ENCODE assay signal across 1 cellular context in the genomic region with DNA sequence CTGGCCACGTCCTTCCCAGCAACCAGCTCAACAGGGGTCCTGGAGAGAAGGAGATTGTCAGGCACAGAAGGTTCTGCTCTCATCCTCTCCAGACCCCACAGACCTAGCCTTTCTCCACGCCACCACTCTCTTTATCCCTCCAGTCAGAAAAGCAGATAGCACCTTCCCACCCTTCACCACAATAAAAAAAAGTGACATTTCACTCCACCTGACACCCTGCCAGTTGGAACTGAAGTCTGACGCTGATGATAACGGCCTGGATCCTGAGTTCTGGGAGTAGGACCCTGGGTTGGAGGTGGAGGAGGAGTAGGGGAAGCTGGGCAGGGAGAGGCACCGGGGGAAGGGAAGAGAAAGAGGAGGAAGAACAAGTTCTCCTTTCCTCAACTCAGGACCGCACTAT.
A peak's percentile ranks its signal among the peaks of the same experiment; 100 is the strongest.
TF ChIP-seq lines count a peak whose summit lies in the region.

No MANE protein-coding gene starts in this region.

TF ChIP-seq in K562, 482 proteins besides CTCF, POLR2A, EP300 and RAD21 (continued from another document and continues in another):
- TF ChIP-seq, protein P1, sequence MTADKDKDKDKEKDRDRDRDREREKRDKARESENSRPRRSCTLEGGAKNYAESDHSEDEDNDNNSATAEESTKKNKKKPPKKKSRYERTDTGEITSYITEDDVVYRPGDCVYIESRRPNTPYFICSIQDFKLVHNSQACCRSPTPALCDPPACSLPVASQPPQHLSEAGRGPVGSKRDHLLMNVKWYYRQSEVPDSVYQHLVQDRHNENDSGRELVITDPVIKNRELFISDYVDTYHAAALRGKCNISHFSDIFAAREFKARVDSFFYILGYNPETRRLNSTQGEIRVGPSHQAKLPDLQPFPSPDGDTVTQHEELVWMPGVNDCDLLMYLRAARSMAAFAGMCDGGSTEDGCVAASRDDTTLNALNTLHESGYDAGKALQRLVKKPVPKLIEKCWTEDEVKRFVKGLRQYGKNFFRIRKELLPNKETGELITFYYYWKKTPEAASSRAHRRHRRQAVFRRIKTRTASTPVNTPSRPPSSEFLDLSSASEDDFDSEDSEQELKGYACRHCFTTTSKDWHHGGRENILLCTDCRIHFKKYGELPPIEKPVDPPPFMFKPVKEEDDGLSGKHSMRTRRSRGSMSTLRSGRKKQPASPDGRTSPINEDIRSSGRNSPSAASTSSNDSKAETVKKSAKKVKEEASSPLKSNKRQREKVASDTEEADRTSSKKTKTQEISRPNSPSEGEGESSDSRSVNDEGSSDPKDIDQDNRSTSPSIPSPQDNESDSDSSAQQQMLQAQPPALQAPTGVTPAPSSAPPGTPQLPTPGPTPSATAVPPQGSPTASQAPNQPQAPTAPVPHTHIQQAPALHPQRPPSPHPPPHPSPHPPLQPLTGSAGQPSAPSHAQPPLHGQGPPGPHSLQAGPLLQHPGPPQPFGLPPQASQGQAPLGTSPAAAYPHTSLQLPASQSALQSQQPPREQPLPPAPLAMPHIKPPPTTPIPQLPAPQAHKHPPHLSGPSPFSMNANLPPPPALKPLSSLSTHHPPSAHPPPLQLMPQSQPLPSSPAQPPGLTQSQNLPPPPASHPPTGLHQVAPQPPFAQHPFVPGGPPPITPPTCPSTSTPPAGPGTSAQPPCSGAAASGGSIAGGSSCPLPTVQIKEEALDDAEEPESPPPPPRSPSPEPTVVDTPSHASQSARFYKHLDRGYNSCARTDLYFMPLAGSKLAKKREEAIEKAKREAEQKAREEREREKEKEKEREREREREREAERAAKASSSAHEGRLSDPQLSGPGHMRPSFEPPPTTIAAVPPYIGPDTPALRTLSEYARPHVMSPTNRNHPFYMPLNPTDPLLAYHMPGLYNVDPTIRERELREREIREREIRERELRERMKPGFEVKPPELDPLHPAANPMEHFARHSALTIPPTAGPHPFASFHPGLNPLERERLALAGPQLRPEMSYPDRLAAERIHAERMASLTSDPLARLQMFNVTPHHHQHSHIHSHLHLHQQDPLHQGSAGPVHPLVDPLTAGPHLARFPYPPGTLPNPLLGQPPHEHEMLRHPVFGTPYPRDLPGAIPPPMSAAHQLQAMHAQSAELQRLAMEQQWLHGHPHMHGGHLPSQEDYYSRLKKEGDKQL (CRISPR knock-in tag; IDR thresholded peaks at IDR 0.05; ENCODE audit: borderline replicate concordance) = no peak
- TF ChIP-seq YY1 (IDR thresholded peaks at IDR 0.05; ENCODE audit: borderline replicate concordance in 1 of 3, control insufficient read depth in 1 of 3, extremely low read depth in 1 of 3, insufficient read depth in 3 of 3, insufficient read length in 1 of 3, insufficient replicate concordance in 2 of 3, low read depth in 1 of 3, low read length in 2 of 3) (no peak), TCF3 (CRISPR knock-in tag; IDR thresholded peaks at IDR 0.05) (peak; percentile 85), NRF1 (conservative IDR thresholded peaks at IDR 0.05 in 1 of 2, IDR thresholded peaks at IDR 0.05 in 1 of 2) (no peak), ZKSCAN8 (CRISPR knock-in tag; IDR thresholded peaks at IDR 0.05) (no peak), TEAD2 (tag; IDR thresholded peaks at IDR 0.05) (no peak), CBFA2T3 (IDR thresholded peaks at IDR 0.05) (peak; percentile 96), NR1H2 (CRISPR knock-in tag; IDR thresholded peaks at IDR 0.05) (no peak), NFIC (IDR thresholded peaks at IDR 0.05) (peak; percentile 94), MYC (IDR thresholded peaks at IDR 0.05; ENCODE audit: low read depth, low read length) (no peak), MYC (CRISPR knock-in tag; IDR thresholded peaks at IDR 0.05; ENCODE audit: borderline replicate concordance, low read depth) (no peak), DACH1 (IDR thresholded peaks at IDR 0.05; ENCODE audit: partially characterized antibody) (no peak), POLR2G (IDR thresholded peaks at IDR 0.05; ENCODE audit: low read depth, low read length) (no peak), SMARCA5 (IDR thresholded peaks at IDR 0.05) (no peak), U2AF2 (optimal IDR thresholded peaks at IDR 0.05; ENCODE audit: low read depth, low read length) (no peak), ZNF77 (CRISPR knock-in tag; IDR thresholded peaks at IDR 0.05) (no peak), MEF2D (tag; conservative IDR thresholded peaks at IDR 0.05; ENCODE audit: low read depth) (no peak), TARDBP (IDR thresholded peaks at IDR 0.05) (no peak), TEAD4 (IDR thresholded peaks at IDR 0.05; ENCODE audit: low read length) (peak; percentile 69), TEAD4 (CRISPR knock-in tag; IDR thresholded peaks at IDR 0.05; ENCODE audit: borderline replicate concordance) (no peak), NCOR1 (IDR thresholded peaks at IDR 0.05) (peak; percentile 87), RFX5 (IDR thresholded peaks at IDR 0.05; ENCODE audit: low read depth, low read length) (no peak), ZNF146 (CRISPR knock-in tag; IDR thresholded peaks at IDR 0.05; ENCODE audit: unreplicated experiment) (no peak), MAFK (IDR thresholded peaks at IDR 0.05; ENCODE audit: low read length) (no peak), C11orf30 (IDR thresholded peaks at IDR 0.05; ENCODE audit: low read depth) (no peak; the same call in 1 of the 2 replicates), BCOR (IDR thresholded peaks at IDR 0.05) (peak; percentile 20; the same call in 1 of the 2 replicates), POLR2AphosphoS5 (IDR thresholded peaks at IDR 0.05; ENCODE audit: control insufficient read depth, insufficient read depth, low read depth, low read length) (peak; percentile 66; the same call in 1 of the 2 replicates), MTA2 (IDR thresholded peaks at IDR 0.05; ENCODE audit: low read depth) (peak; percentile 76), HDAC1 (IDR thresholded peaks at IDR 0.05) (0 out of 4 replicates have a peak, but pooled peaks have one; percentile 28 to 58), ZNF445 (CRISPR knock-in tag; IDR thresholded peaks at IDR 0.05; ENCODE audit: low read depth) (no peak), ARID1B (IDR thresholded peaks at IDR 0.05) (peak; percentile 90), ZNF239 (CRISPR knock-in tag; IDR thresholded peaks at IDR 0.05) (no peak)
- TF ChIP-seq, protein P2, sequence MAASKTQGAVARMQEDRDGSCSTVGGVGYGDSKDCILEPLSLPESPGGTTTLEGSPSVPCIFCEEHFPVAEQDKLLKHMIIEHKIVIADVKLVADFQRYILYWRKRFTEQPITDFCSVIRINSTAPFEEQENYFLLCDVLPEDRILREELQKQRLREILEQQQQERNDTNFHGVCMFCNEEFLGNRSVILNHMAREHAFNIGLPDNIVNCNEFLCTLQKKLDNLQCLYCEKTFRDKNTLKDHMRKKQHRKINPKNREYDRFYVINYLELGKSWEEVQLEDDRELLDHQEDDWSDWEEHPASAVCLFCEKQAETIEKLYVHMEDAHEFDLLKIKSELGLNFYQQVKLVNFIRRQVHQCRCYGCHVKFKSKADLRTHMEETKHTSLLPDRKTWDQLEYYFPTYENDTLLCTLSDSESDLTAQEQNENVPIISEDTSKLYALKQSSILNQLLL (CRISPR knock-in tag; IDR thresholded peaks at IDR 0.05; ENCODE audit: borderline replicate concordance) = no peak
- TF ChIP-seq, protein P3, sequence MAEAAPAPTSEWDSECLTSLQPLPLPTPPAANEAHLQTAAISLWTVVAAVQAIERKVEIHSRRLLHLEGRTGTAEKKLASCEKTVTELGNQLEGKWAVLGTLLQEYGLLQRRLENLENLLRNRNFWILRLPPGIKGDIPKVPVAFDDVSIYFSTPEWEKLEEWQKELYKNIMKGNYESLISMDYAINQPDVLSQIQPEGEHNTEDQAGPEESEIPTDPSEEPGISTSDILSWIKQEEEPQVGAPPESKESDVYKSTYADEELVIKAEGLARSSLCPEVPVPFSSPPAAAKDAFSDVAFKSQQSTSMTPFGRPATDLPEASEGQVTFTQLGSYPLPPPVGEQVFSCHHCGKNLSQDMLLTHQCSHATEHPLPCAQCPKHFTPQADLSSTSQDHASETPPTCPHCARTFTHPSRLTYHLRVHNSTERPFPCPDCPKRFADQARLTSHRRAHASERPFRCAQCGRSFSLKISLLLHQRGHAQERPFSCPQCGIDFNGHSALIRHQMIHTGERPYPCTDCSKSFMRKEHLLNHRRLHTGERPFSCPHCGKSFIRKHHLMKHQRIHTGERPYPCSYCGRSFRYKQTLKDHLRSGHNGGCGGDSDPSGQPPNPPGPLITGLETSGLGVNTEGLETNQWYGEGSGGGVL (CRISPR knock-in tag; IDR thresholded peaks at IDR 0.05) = no peak
- TF ChIP-seq, protein P4, sequence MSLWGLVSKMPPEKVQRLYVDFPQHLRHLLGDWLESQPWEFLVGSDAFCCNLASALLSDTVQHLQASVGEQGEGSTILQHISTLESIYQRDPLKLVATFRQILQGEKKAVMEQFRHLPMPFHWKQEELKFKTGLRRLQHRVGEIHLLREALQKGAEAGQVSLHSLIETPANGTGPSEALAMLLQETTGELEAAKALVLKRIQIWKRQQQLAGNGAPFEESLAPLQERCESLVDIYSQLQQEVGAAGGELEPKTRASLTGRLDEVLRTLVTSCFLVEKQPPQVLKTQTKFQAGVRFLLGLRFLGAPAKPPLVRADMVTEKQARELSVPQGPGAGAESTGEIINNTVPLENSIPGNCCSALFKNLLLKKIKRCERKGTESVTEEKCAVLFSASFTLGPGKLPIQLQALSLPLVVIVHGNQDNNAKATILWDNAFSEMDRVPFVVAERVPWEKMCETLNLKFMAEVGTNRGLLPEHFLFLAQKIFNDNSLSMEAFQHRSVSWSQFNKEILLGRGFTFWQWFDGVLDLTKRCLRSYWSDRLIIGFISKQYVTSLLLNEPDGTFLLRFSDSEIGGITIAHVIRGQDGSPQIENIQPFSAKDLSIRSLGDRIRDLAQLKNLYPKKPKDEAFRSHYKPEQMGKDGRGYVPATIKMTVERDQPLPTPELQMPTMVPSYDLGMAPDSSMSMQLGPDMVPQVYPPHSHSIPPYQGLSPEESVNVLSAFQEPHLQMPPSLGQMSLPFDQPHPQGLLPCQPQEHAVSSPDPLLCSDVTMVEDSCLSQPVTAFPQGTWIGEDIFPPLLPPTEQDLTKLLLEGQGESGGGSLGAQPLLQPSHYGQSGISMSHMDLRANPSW (CRISPR knock-in tag; IDR thresholded peaks at IDR 0.05) = no peak
- TF ChIP-seq, protein P5, sequence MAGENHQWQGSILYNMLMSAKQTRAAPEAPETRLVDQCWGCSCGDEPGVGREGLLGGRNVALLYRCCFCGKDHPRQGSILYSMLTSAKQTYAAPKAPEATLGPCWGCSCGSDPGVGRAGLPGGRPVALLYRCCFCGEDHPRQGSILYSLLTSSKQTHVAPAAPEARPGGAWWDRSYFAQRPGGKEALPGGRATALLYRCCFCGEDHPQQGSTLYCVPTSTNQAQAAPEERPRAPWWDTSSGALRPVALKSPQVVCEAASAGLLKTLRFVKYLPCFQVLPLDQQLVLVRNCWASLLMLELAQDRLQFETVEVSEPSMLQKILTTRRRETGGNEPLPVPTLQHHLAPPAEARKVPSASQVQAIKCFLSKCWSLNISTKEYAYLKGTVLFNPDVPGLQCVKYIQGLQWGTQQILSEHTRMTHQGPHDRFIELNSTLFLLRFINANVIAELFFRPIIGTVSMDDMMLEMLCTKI (IDR thresholded peaks at IDR 0.05; ENCODE audit: partially characterized antibody) = no peak
- TF ChIP-seq, protein P6, sequence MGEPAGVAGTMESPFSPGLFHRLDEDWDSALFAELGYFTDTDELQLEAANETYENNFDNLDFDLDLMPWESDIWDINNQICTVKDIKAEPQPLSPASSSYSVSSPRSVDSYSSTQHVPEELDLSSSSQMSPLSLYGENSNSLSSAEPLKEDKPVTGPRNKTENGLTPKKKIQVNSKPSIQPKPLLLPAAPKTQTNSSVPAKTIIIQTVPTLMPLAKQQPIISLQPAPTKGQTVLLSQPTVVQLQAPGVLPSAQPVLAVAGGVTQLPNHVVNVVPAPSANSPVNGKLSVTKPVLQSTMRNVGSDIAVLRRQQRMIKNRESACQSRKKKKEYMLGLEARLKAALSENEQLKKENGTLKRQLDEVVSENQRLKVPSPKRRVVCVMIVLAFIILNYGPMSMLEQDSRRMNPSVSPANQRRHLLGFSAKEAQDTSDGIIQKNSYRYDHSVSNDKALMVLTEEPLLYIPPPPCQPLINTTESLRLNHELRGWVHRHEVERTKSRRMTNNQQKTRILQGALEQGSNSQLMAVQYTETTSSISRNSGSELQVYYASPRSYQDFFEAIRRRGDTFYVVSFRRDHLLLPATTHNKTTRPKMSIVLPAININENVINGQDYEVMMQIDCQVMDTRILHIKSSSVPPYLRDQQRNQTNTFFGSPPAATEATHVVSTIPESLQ (CRISPR knock-in tag; IDR thresholded peaks at IDR 0.05) = no peak
- TF ChIP-seq, protein P7, sequence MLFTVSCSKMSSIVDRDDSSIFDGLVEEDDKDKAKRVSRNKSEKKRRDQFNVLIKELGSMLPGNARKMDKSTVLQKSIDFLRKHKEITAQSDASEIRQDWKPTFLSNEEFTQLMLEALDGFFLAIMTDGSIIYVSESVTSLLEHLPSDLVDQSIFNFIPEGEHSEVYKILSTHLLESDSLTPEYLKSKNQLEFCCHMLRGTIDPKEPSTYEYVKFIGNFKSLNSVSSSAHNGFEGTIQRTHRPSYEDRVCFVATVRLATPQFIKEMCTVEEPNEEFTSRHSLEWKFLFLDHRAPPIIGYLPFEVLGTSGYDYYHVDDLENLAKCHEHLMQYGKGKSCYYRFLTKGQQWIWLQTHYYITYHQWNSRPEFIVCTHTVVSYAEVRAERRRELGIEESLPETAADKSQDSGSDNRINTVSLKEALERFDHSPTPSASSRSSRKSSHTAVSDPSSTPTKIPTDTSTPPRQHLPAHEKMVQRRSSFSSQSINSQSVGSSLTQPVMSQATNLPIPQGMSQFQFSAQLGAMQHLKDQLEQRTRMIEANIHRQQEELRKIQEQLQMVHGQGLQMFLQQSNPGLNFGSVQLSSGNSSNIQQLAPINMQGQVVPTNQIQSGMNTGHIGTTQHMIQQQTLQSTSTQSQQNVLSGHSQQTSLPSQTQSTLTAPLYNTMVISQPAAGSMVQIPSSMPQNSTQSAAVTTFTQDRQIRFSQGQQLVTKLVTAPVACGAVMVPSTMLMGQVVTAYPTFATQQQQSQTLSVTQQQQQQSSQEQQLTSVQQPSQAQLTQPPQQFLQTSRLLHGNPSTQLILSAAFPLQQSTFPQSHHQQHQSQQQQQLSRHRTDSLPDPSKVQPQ (CRISPR knock-in tag; IDR thresholded peaks at IDR 0.05; ENCODE audit: borderline replicate concordance) = no peak
- TF ChIP-seq, protein P8, sequence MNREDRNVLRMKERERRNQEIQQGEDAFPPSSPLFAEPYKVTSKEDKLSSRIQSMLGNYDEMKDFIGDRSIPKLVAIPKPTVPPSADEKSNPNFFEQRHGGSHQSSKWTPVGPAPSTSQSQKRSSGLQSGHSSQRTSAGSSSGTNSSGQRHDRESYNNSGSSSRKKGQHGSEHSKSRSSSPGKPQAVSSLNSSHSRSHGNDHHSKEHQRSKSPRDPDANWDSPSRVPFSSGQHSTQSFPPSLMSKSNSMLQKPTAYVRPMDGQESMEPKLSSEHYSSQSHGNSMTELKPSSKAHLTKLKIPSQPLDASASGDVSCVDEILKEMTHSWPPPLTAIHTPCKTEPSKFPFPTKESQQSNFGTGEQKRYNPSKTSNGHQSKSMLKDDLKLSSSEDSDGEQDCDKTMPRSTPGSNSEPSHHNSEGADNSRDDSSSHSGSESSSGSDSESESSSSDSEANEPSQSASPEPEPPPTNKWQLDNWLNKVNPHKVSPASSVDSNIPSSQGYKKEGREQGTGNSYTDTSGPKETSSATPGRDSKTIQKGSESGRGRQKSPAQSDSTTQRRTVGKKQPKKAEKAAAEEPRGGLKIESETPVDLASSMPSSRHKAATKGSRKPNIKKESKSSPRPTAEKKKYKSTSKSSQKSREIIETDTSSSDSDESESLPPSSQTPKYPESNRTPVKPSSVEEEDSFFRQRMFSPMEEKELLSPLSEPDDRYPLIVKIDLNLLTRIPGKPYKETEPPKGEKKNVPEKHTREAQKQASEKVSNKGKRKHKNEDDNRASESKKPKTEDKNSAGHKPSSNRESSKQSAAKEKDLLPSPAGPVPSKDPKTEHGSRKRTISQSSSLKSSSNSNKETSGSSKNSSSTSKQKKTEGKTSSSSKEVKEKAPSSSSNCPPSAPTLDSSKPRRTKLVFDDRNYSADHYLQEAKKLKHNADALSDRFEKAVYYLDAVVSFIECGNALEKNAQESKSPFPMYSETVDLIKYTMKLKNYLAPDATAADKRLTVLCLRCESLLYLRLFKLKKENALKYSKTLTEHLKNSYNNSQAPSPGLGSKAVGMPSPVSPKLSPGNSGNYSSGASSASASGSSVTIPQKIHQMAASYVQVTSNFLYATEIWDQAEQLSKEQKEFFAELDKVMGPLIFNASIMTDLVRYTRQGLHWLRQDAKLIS (CRISPR knock-in tag; IDR thresholded peaks at IDR 0.05) = no peak
